19 cellular contexts compared by ENCODE assay signal in genomic region chr5:23007226-23007625, GRCh38.
A peak's percentile ranks its signal among the peaks of the same experiment; 100 is the strongest.
DNase-seq lines count a peak whose midpoint lies in the region; TF ChIP-seq lines count a peak whose summit lies in the region.
"Had no signal": no experiment of that assay in that cellular context is flagged by ENCODE, and none has a peak within 500 bp of the region (broad histone marks: within the 10 kb centered on the region; RNA-seq: fewer than 3 reads in every experiment).

No MANE protein-coding gene starts in this region.

- no peaks in the 10 kb centered on the region for H3K27me3 ChIP-seq in transverse colon

- peak overlapping the region in 2 of 4 donors; percentile 20 to 25 for H3K27ac ChIP-seq in transverse colon
- H3K27ac ChIP-seq: A549, C4-2B, RWPE1, SK-N-MC had no signal

- in situ Hi-C loops in transverse colon (cut with MboI; ENCODE audit: low pct_ligation_motif_present in 1 of 4, low pct_unique_long_range_greater_than_20kb in 1 of 4, low sequenced_read_pairs in 3 of 4), result no loop called here

- TF ChIP-seq POLR2A in transverse colon (IDR thresholded peaks at IDR 0.05), result no peak

- WGBS in transverse colon (ENCODE audit: low coverage in 1 of 2), 2 donors, result 29% methylated on average over 1 of the region's 1 CpG; no CpG with 5 or more reads in 1 of the 2 donors

- H3K36me3 ChIP-seq in transverse colon, result no peaks in the 10 kb centered on the region

- TF ChIP-seq EP300 in transverse colon (IDR thresholded peaks at IDR 0.05; ENCODE audit: low read depth), result no peak

- intact Hi-C loops in transverse colon (cut with DNase I; ENCODE audit: low total_unique reads), result no loop called here

- peaks cover 0 to 5% (median 0%) of the 10 kb centered on the region in 4 donors for H3K4me1 ChIP-seq in transverse colon
- H3K4me1 ChIP-seq: A549 had no signal

- DNase-seq in SIG-M5 treated with dmso at 0.1 percent for 504 hours (lab: John Stamatoyannopoulos, UW; ENCODE audit: unreplicated experiment) (peak; percentile 10), SIG-M5 (lab: John Stamatoyannopoulos, UW) (no peak), NCI-H446 treated with DMSO at 0.1 percent for 48 hours (lab: John Stamatoyannopoulos, UW) (peak; percentile 91), fibroblast of pulmonary artery (ENCODE audit: low read depth) (peak; percentile 2), transverse colon (peak; percentile 71), DMS79 (lab: John Stamatoyannopoulos, UW) (no peak)
- DNase-seq in stimulated activated CD4-positive, alpha-beta T cell treated with anti-CD3 and anti-CD28 coated beads, Interleukin-4, amount 100 ng/mL, for 4 hours, result no peak
- DNase-seq: DMS53; HFFc6; NCI-H1048; NCI-H146; NCI-H524 treated with DMSO at 0.1 percent for 48 hours; NK-92 treated with Interleukin-12 subunit alpha and Interleukin-12 subunit beta, amount 100 ng/mL, for 24 hours had no signal

- TF ChIP-seq CTCF in fibroblast of pulmonary artery (IDR thresholded peaks at IDR 0.05; ENCODE audit: low read length, missing control alignments) (no peak), transverse colon (IDR thresholded peaks at IDR 0.05) (no peak)

- H3K9me3 ChIP-seq in transverse colon, result no peaks in the 10 kb centered on the region
- H3K9me3 ChIP-seq: A549 had no signal

- H3K4me3 ChIP-seq in fibroblast of pulmonary artery (replicated peaks; ENCODE audit: low read depth, low read length), result no peak overlapping the region
- no peak overlapping the region for H3K4me3 ChIP-seq in transverse colon
- H3K4me3 ChIP-seq: A549, GM23338, K562, SK-N-MC had no signal

Comparison
In these comparisons a context has a peak if more than half of its experiments do, and no peak if none do; other contexts are left out.
1. DNase-seq: peak in SIG-M5 treated with dmso at 0.1 percent for 504 hours (single experiment), NCI-H446 treated with DMSO at 0.1 percent for 48 hours (single experiment), fibroblast of pulmonary artery (single experiment) and transverse colon (single experiment); none in SIG-M5 (single experiment), stimulated activated CD4-positive, alpha-beta T cell treated with anti-CD3 and anti-CD28 coated beads, Interleukin-4, amount 100 ng/mL, for 4 hours (0 of 2) and DMS79 (single experiment).